In genomic region chr10:76251773-76252617, GRCh38 we compare ENCODE assay signal across 17 cellular contexts.
DNase-seq lines count a peak whose midpoint lies in the region; ATAC-seq and TF ChIP-seq lines count a peak whose summit lies in the region.
"Had no signal": no experiment of that assay in that cellular context is flagged by ENCODE, and none has a peak within 500 bp of the region (broad histone marks: within the 10 kb centered on the region; RNA-seq: fewer than 3 reads in every experiment).

No MANE protein-coding gene starts in this region.

- H3K27ac Mint-ChIP-seq in MCF 10A (ENCODE audit: low read depth, unreplicated experiment) = no peak overlapping the region
- H3K27ac Mint-ChIP-seq: activated CD4-positive, alpha-beta T cell treated with anti-CD3 and anti-CD28 coated beads for 36 hours; H9 had no signal

- no peaks in the 10 kb centered on the region for H3K4me1 ChIP-seq in effector memory CD4-positive, alpha-beta T cell (ENCODE audit: control insufficient read depth, insufficient read depth, low read length, poor library complexity, severe bottlenecking)

- BruUV-seq in MCF 10A (replicated peaks; lab: Mats Ljungman, UMichigan) = no TSS peak

- DNase-seq in GM03348 (ENCODE audit: low spot score) (peak; percentile 73), kidney tubule cell (ENCODE audit: low spot score) (peak; percentile 15), skeletal muscle cell (ENCODE audit: low read depth) (peak; percentile 84), WERI-Rb-1 (no peak), MCF 10A (ENCODE audit: unreplicated experiment) (no peak)
- no peak for DNase-seq in effector memory CD4-positive, alpha-beta T cell
- DNase-seq: activated CD4-positive, alpha-beta T cell treated with anti-CD3 and anti-CD28 coated beads for 36 hours; H9; islet precursor cell; KG1; NCI-H1930; nucleus accumbens; stimulated activated CD4-positive, alpha-beta T cell treated with anti-CD3 and anti-CD28 coated beads, Interleukin-2, amount 100 ng/mL, for 48 hours; stimulated activated naive CD4-positive, alpha-beta T cell treated with Interleukin-2 at 50 U/mL for 16 hours; T-helper 1 cell had no signal

- H3K36me3 ChIP-seq in WERI-Rb-1 = no peaks in the 10 kb centered on the region
- H3K36me3 ChIP-seq in effector memory CD4-positive, alpha-beta T cell (ENCODE audit: control insufficient read depth, insufficient read depth, low read length) = no peaks in the 10 kb centered on the region

- no peaks in the 10 kb centered on the region for H3K27me3 ChIP-seq in WERI-Rb-1 (ENCODE audit: insufficient read depth, low read depth, severe bottlenecking)
- no peaks in the 10 kb centered on the region for H3K27me3 ChIP-seq in effector memory CD4-positive, alpha-beta T cell (replicated peaks; ENCODE audit: control insufficient read depth, insufficient read depth, low read length, poor library complexity, severe bottlenecking)

- H3K9me3 ChIP-seq in WERI-Rb-1 (ENCODE audit: severe bottlenecking) = no peaks in the 10 kb centered on the region
- no peaks in the 10 kb centered on the region for H3K9me3 ChIP-seq in effector memory CD4-positive, alpha-beta T cell (ENCODE audit: control insufficient read depth, low read length)

- intact Hi-C loops in MCF 10A (cut with micrococcal nuclease) = no loop called here

- no peaks in the 10 kb centered on the region for H3K27me3 Mint-ChIP-seq in MCF 10A (ENCODE audit: insufficient read depth, unreplicated experiment)
- H3K27me3 Mint-ChIP-seq: activated CD4-positive, alpha-beta T cell treated with anti-CD3 and anti-CD28 coated beads for 36 hours had no signal

- no peak overlapping the region for H3K4me3 Mint-ChIP-seq in MCF 10A (ENCODE audit: unreplicated experiment)
- H3K4me3 Mint-ChIP-seq: activated CD4-positive, alpha-beta T cell treated with anti-CD3 and anti-CD28 coated beads for 36 hours; H9 had no signal

- no peaks in the 10 kb centered on the region for H3K9me3 Mint-ChIP-seq in MCF 10A (ENCODE audit: unreplicated experiment)

- H3K4me1 Mint-ChIP-seq in MCF 10A (ENCODE audit: insufficient read depth, unreplicated experiment) = no peaks in the 10 kb centered on the region
- H3K4me1 Mint-ChIP-seq: activated CD4-positive, alpha-beta T cell treated with anti-CD3 and anti-CD28 coated beads for 36 hours; H9 had no signal

- ATAC-seq in SK-N-SH treated with all-trans-retinoic acid at 6 μM for 48 hours (peak; percentile 85), HG03039 (IDR thresholded peaks at IDR 0.05; ENCODE audit: unreplicated experiment) (no peak)
- ATAC-seq: activated CD4-positive, alpha-beta T cell treated with anti-CD3 and anti-CD28 coated beads for 36 hours had no signal

- H3K36me3 Mint-ChIP-seq in MCF 10A (ENCODE audit: insufficient read depth, unreplicated experiment) = no peaks in the 10 kb centered on the region

- CTCF ChIA-PET in MCF 10A (lab: Yijun Ruan, JAX) = interaction anchor here (0.6 kb wide), 1 partner anchor 221 kb away, joined by 3 read pairs; no protein-coding TSS in a partner anchor

- H3K27ac ChIP-seq in WERI-Rb-1 = no peak overlapping the region
- no peak overlapping the region for H3K27ac ChIP-seq in effector memory CD4-positive, alpha-beta T cell (ENCODE audit: insufficient read depth, low read length, poor library complexity, severe bottlenecking)

- H3K4me3 ChIP-seq in skeletal muscle cell (ENCODE audit: low read depth, low read length) = no peak overlapping the region
- H3K4me3 ChIP-seq in WERI-Rb-1 (ENCODE audit: low read depth, low read length) = no peak overlapping the region
- H3K4me3 ChIP-seq in effector memory CD4-positive, alpha-beta T cell (ENCODE audit: insufficient read depth, low read depth, low read length, poor library complexity, severe bottlenecking) = no peak overlapping the region

- TF ChIP-seq CTCF in WERI-Rb-1 (IDR thresholded peaks at IDR 0.05; ENCODE audit: low read depth, low read length) (no peak), MCF 10A (IDR thresholded peaks at IDR 0.05; ENCODE audit: unreplicated experiment) (no peak)

- POLR2A ChIA-PET in MCF 10A (lab: Yijun Ruan, JAX) = interaction anchor here (1.0 kb wide), 1 partner anchor 9 kb away, joined by 4 read pairs; no protein-coding TSS in a partner anchor

TF ChIP-seq in SK-N-SH treated with all-trans-retinoic acid at 6 μM for 48 hours, 23 proteins besides CTCF, POLR2A, EP300 and RAD21:
- peak; percentile 62; the same call in 1 of the 2 replicates for TF ChIP-seq POU6F1 (CRISPR knock-in tag; IDR thresholded peaks at IDR 0.05; ENCODE audit: borderline replicate concordance, low read depth)
- peak; percentile 90 for TF ChIP-seq ISL1 (CRISPR knock-in tag; IDR thresholded peaks at IDR 0.05)
- TF ChIP-seq ZNF8 (CRISPR knock-in tag; IDR thresholded peaks at IDR 0.05) = no peak
- peak; percentile 98 for TF ChIP-seq ZC3H10 (CRISPR knock-in tag; IDR thresholded peaks at IDR 0.05)
- TF ChIP-seq TOX (CRISPR knock-in tag; IDR thresholded peaks at IDR 0.05; ENCODE audit: borderline replicate concordance) = peak; percentile 100
- TF ChIP-seq, protein P1, sequence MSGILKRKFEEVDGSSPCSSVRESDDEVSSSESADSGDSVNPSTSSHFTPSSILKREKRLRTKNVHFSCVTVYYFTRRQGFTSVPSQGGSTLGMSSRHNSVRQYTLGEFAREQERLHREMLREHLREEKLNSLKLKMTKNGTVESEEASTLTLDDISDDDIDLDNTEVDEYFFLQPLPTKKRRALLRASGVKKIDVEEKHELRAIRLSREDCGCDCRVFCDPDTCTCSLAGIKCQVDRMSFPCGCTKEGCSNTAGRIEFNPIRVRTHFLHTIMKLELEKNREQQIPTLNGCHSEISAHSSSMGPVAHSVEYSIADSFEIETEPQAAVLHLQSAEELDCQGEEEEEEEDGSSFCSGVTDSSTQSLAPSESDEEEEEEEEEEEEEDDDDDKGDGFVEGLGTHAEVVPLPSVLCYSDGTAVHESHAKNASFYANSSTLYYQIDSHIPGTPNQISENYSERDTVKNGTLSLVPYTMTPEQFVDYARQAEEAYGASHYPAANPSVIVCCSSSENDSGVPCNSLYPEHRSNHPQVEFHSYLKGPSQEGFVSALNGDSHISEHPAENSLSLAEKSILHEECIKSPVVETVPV (CRISPR knock-in tag; IDR thresholded peaks at IDR 0.05) = peak; percentile 84; the same call in 1 of the 2 replicates
- TF ChIP-seq, protein P2, sequence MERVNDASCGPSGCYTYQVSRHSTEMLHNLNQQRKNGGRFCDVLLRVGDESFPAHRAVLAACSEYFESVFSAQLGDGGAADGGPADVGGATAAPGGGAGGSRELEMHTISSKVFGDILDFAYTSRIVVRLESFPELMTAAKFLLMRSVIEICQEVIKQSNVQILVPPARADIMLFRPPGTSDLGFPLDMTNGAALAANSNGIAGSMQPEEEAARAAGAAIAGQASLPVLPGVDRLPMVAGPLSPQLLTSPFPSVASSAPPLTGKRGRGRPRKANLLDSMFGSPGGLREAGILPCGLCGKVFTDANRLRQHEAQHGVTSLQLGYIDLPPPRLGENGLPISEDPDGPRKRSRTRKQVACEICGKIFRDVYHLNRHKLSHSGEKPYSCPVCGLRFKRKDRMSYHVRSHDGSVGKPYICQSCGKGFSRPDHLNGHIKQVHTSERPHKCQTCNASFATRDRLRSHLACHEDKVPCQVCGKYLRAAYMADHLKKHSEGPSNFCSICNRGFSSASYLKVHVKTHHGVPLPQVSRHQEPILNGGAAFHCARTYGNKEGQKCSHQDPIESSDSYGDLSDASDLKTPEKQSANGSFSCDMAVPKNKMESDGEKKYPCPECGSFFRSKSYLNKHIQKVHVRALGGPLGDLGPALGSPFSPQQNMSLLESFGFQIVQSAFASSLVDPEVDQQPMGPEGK (CRISPR knock-in tag; IDR thresholded peaks at IDR 0.05; ENCODE audit: borderline replicate concordance) = peak; percentile 94
- peak; percentile 98 for TF ChIP-seq RARB (CRISPR knock-in tag; IDR thresholded peaks at IDR 0.05)
- no peak for TF ChIP-seq ESRRG (CRISPR knock-in tag; IDR thresholded peaks at IDR 0.05)

Comparison
In these comparisons a context has a peak if more than half of its experiments do, and no peak if none do; other contexts are left out.
1. DNase-seq: peak in GM03348 (single experiment), kidney tubule cell (single experiment) and skeletal muscle cell (single experiment); none in WERI-Rb-1 (single experiment), effector memory CD4-positive, alpha-beta T cell (0 of 3) and MCF 10A (single experiment).